In the genomic region with DNA sequence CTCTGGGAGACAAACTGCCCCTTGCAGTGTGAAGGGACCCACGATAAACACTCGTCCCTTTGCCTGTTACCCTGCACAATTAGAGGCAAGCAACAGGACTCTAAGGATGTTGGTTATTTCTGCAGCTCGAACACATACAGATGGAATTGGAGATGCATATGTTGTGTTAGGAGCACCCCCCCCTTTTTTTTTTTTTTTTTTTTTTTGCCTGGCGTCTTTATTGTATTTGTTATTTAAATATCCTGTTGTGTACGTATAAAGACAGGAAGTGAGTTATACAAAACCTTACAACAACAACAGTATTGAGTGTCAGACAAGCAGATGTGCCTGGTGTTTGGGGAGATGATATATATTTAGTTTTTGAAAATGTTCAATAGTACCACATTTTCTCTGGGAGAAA, we compare ENCODE assay signal across 8 cellular contexts. TPM values are rescaled to one million over a fixed set of nuclear protein-coding genes. Genes with fewer than 3 reads are reported as not detected.
DNase-seq lines count a peak whose midpoint lies in the region; ATAC-seq, FAIRE-seq and TF ChIP-seq lines count a peak whose summit lies in the region.

No MANE protein-coding gene starts in this region.

- H3K27ac ChIP-seq in endothelial cell of umbilical vein (ENCODE audit: insufficient read depth, low read depth, low read length), result no peak overlapping the region
- peak overlapping the region; percentile 47 to 60 for H3K27ac ChIP-seq in prostate gland

- H3K4me3 ChIP-seq in endothelial cell of umbilical vein (replicated peaks in 1 of 3; ENCODE audit: insufficient read depth in 1 of 3, low read depth in 1 of 3, low read length in 3 of 3) (peak overlapping the region; percentile 13 to 62 (median 25)), prostate gland (peak overlapping the region in 1 of 2 donors; percentile 9)

- H3K4me2 ChIP-seq in endothelial cell of umbilical vein (ENCODE audit: insufficient read depth, low read length), result peak overlapping the region; percentile 60

- H3K9ac ChIP-seq in endothelial cell of umbilical vein (replicated peaks; ENCODE audit: extremely low read depth, insufficient read depth, low read length), result no peak overlapping the region

- no peaks in the 10 kb centered on the region for H4K20me1 ChIP-seq in endothelial cell of umbilical vein (replicated peaks; ENCODE audit: control insufficient read depth, extremely low read depth, insufficient read depth, low read length)

- intact Hi-C loops in endothelial cell of umbilical vein (cut with micrococcal nuclease), result loop anchor here (1.0 kb wide), 1 partner anchor 25 kb away; no protein-coding TSS in a partner anchor
- intact Hi-C loops in prostate gland (cut with DNase I), result loop anchor here (2.0 kb wide), 1 partner anchor 21 kb away; no protein-coding TSS in a partner anchor

- no peaks in the 10 kb centered on the region for H3K36me3 ChIP-seq in endothelial cell of umbilical vein (ENCODE audit: control insufficient read depth in 2 of 2, extremely low read depth in 1 of 2, insufficient read depth in 2 of 2, low read length in 2 of 2)
- H3K36me3 ChIP-seq in prostate gland, result no peaks in the 10 kb centered on the region

- H3K9me3 ChIP-seq in endothelial cell of umbilical vein (replicated peaks; ENCODE audit: control insufficient read depth, insufficient read depth, low read length), result no peaks in the 10 kb centered on the region
- H3K9me3 ChIP-seq in prostate gland, result no peaks in the 10 kb centered on the region

- 61% methylated on average over 5 of the region's 5 CpGs for WGBS in prostate gland

- H3K9me1 ChIP-seq in endothelial cell of umbilical vein (replicated peaks; ENCODE audit: control insufficient read depth, extremely low read depth, insufficient read depth, low read length), result no peaks in the 10 kb centered on the region

- no TSS peak for BruUV-seq in endothelial cell of umbilical vein (replicated peaks; lab: Mats Ljungman, UMichigan)

- TF ChIP-seq POLR2A in endothelial cell of umbilical vein (IDR thresholded peaks at IDR 0.05; ENCODE audit: low read depth, low read length) (no peak), prostate gland (IDR thresholded peaks at IDR 0.05) (no peak)

- ATAC-seq in GM18907 (IDR thresholded peaks at IDR 0.05; ENCODE audit: unreplicated experiment) (peak; percentile 25), GM19351 (IDR thresholded peaks at IDR 0.05; ENCODE audit: unreplicated experiment) (no peak), GM21576 (IDR thresholded peaks at IDR 0.05; ENCODE audit: unreplicated experiment) (no peak)

- H3K27me3 ChIP-seq in endothelial cell of umbilical vein (ENCODE audit: control insufficient read depth in 2 of 2, insufficient read depth in 2 of 2, low read length in 2 of 2) (peaks cover 15 to 18% of the 10 kb centered on the region in 2 experiments), prostate gland (replicated peaks; ENCODE audit: insufficient read depth) (no peaks in the 10 kb centered on the region)

- TF ChIP-seq CTCF in endothelial cell of umbilical vein (IDR thresholded peaks at IDR 0.05; ENCODE audit: extremely low read depth in 1 of 2, insufficient read depth in 1 of 2, low read depth in 1 of 2, low read length in 2 of 2) (no peak), prostate gland (IDR thresholded peaks at IDR 0.05) (no peak)

- POLR2A ChIA-PET in endothelial cell of umbilical vein (lab: Charles Lee), result no interaction called here

- dilution Hi-C loops in endothelial cell of umbilical vein (cut with MboI; ENCODE audit: extremely low pct_ligation_motif_present, low sequenced_read_pairs), result no loop called here

- CTCF ChIA-PET in endothelial cell of umbilical vein (lab: Charles Lee), result interaction anchor here (0.6 to 0.7 kb wide), 2 partner anchors 47 to 140 kb away, joined by 3 read pairs; no protein-coding TSS in a partner anchor

- DNase-seq in NCI-H2107 treated with DMSO at 0.1 percent for 48 hours (lab: John Stamatoyannopoulos, UW; ENCODE audit: unreplicated experiment) (peak; percentile 95), endothelial cell of umbilical vein (ENCODE audit: low read depth, low spot score) (peak; percentile 14), prostate gland (ENCODE audit: low spot score) (no peak), NCI-H1436 treated with DMSO at 0.1 percent for 48 hours (lab: John Stamatoyannopoulos, UW) (no peak), AG08396 (ENCODE audit: low spot score) (no peak)

- FAIRE-seq in endothelial cell of umbilical vein (lab: Jason Lieb, UNC), result no peak

- H2AFZ ChIP-seq in endothelial cell of umbilical vein (ENCODE audit: low read depth, low read length), result peak overlapping the region; percentile 30

- H3K4me1 ChIP-seq in endothelial cell of umbilical vein (ENCODE audit: control insufficient read depth, extremely low read depth, insufficient read depth, low read length) (peaks cover 3% of the 10 kb centered on the region), prostate gland (replicated peaks) (no peaks in the 10 kb centered on the region)

- H3K79me2 ChIP-seq in endothelial cell of umbilical vein (ENCODE audit: control insufficient read depth, insufficient read depth, low read length), result no peaks in the 10 kb centered on the region

TF ChIP-seq in endothelial cell of umbilical vein, 7 proteins besides CTCF, POLR2A, EP300 and RAD21:
- no peak for TF ChIP-seq POLR2AphosphoS5 (IDR thresholded peaks at IDR 0.05; ENCODE audit: insufficient read depth, low read depth, low read length)
- TF ChIP-seq FOS (IDR thresholded peaks at IDR 0.05; ENCODE audit: borderline replicate concordance, insufficient read depth, low read length), result no peak
- TF ChIP-seq, protein P1, sequence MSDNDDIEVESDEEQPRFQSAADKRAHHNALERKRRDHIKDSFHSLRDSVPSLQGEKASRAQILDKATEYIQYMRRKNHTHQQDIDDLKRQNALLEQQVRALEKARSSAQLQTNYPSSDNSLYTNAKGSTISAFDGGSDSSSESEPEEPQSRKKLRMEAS (IDR thresholded peaks at IDR 0.05; ENCODE audit: insufficient read depth, insufficient read length), result no peak
- TF ChIP-seq EZH2 (IDR thresholded peaks at IDR 0.05; ENCODE audit: borderline replicate concordance, low read depth, low read length, severe bottlenecking), result no peak
- no peak for TF ChIP-seq MYC (IDR thresholded peaks at IDR 0.05; ENCODE audit: low read depth, low read length)
- no peak for TF ChIP-seq GATA2 (IDR thresholded peaks at IDR 0.05; ENCODE audit: insufficient read depth, insufficient read length, low read depth, low read length)
- no peak for TF ChIP-seq JUN (IDR thresholded peaks at IDR 0.05; ENCODE audit: borderline replicate concordance, insufficient read depth, insufficient read length, low read depth)

RNA-seq across cellular contexts. Expression of a gene that starts 23.0 kb away (rescaled TPM):
- 19.1 and 20.9 TPM in 2 replicates for total RNA-seq in endothelial cell of umbilical vein
- 3.6 TPM in 2 replicates for polyA plus RNA-seq in endothelial cell of umbilical vein
- polyA plus RNA-seq in endothelial cell of umbilical vein (2011; cell fraction: cytosol; rRNA removed), result 2.1 and 2.6 TPM in 2 replicates
- 11.6 and 13.1 TPM in 2 replicates for polyA plus RNA-seq in endothelial cell of umbilical vein (2011; cell fraction: nucleus; rRNA removed)
- 5.5 and 9.5 TPM in 2 replicates for polyA plus RNA-seq in endothelial cell of umbilical vein (2012)
- 6.4 and 7.4 TPM in 2 replicates for polyA minus RNA-seq in endothelial cell of umbilical vein
- polyA minus RNA-seq in endothelial cell of umbilical vein (2011; cell fraction: cytosol; rRNA and poly(A)+ RNA removed), result not detected
- polyA minus RNA-seq in endothelial cell of umbilical vein (2011; cell fraction: nucleus; rRNA and poly(A)+ RNA removed), result 8.9 and 11.2 TPM in 2 replicates
- 100 to 1,000 TPM in 1 of 2 donors, 10 to 100 TPM in 1; 25.0 to 158 TPM for total RNA-seq in prostate gland

Comparison
In these comparisons a context has a peak if more than half of its experiments do, and no peak if none do; other contexts are left out.
1. DNase-seq: peak in NCI-H2107 treated with DMSO at 0.1 percent for 48 hours (single experiment) and endothelial cell of umbilical vein (single experiment); none in prostate gland (single experiment), NCI-H1436 treated with DMSO at 0.1 percent for 48 hours (single experiment) and AG08396 (single experiment).